In genomic region chr16:81314603-81315270, GRCh38 we compare ENCODE assay signal across 8 cellular contexts. TPM values are rescaled to one million over a fixed set of nuclear protein-coding genes. Genes with fewer than 3 reads are reported as not detected.
DNase-seq lines count a peak whose midpoint lies in the region; ATAC-seq and TF ChIP-seq lines count a peak whose summit lies in the region.

A gene with protein sequence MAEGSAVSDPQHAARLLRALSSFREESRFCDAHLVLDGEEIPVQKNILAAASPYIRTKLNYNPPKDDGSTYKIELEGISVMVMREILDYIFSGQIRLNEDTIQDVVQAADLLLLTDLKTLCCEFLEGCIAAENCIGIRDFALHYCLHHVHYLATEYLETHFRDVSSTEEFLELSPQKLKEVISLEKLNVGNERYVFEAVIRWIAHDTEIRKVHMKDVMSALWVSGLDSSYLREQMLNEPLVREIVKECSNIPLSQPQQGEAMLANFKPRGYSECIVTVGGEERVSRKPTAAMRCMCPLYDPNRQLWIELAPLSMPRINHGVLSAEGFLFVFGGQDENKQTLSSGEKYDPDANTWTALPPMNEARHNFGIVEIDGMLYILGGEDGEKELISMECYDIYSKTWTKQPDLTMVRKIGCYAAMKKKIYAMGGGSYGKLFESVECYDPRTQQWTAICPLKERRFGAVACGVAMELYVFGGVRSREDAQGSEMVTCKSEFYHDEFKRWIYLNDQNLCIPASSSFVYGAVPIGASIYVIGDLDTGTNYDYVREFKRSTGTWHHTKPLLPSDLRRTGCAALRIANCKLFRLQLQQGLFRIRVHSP (plus strand): TSS chr16:81314962. CDS start chr16:81315114, 152 bp downstream.

- H3K79me2 ChIP-seq in PC-3 (ENCODE audit: low read length): peaks cover 68% of the 10 kb centered on the region

- H3K4me1 Mint-ChIP-seq in activated T-cell treated with anti-CD3 and anti-CD28 coated beads, Interleukin-2, amount 50 U/mL, for 24 hours (ENCODE audit: low read depth): peaks cover 70% of the 10 kb centered on the region

- no peaks in the 10 kb centered on the region for H3K9me3 ChIP-seq in PC-3 (ENCODE audit: low read length)

- TF ChIP-seq CTCF in PC-3 (conservative IDR thresholded peaks at IDR 0.05; ENCODE audit: low read depth, low read length) (no peak), epithelial cell of proximal tubule (conservative IDR thresholded peaks at IDR 0.05; ENCODE audit: low read depth, low read length) (no peak)

- H3K9me3 Mint-ChIP-seq in activated T-cell treated with anti-CD3 and anti-CD28 coated beads, Interleukin-2, amount 50 U/mL, for 24 hours: no peaks in the 10 kb centered on the region

- H3K36me3 Mint-ChIP-seq in activated T-cell treated with anti-CD3 and anti-CD28 coated beads, Interleukin-2, amount 50 U/mL, for 24 hours (ENCODE audit: low read depth): peaks cover 6% of the 10 kb centered on the region

- no peaks in the 10 kb centered on the region for H3F3A ChIP-seq in PC-3 (ENCODE audit: low read length, unreplicated experiment)

- H3K4me1 ChIP-seq in PC-3 (ENCODE audit: insufficient read depth, low read length): peaks cover 18% of the 10 kb centered on the region

- H2AFZ ChIP-seq in PC-3 (ENCODE audit: low read length): peak within 1 kb of the TSS; percentile 86

- intact Hi-C loops in PC-3 (cut with micrococcal nuclease): loop anchor here (5.0 kb wide), 1 partner anchor 47 kb away; no protein-coding TSS in a partner anchor

- peaks cover 11% of the 10 kb centered on the region; the same call in 1 of the 2 replicates for H4K20me1 ChIP-seq in PC-3 (ENCODE audit: low read length)

- CTCF ChIA-PET in PC-3 (lab: Charles Lee): no interaction called here

- H3K9ac ChIP-seq in PC-3 (ENCODE audit: low read length): peak within 1 kb of the TSS; percentile 84

- POLR2A ChIA-PET in PC-3 (lab: Charles Lee; ENCODE audit: unreplicated experiment): no interaction called here

- no peaks in the 10 kb centered on the region for H3K27me3 Mint-ChIP-seq in activated T-cell treated with anti-CD3 and anti-CD28 coated beads, Interleukin-2, amount 50 U/mL, for 24 hours

- H3K27ac Mint-ChIP-seq in activated T-cell treated with anti-CD3 and anti-CD28 coated beads, Interleukin-2, amount 50 U/mL, for 24 hours: peak within 1 kb of the TSS; percentile 87

- DNase-seq in DMS53 (lab: John Stamatoyannopoulos, UW) (peak; percentile 97), PC-3 (peak; percentile 92), epithelial cell of proximal tubule (ENCODE audit: low read depth) (peak; percentile 52), mucosa of gallbladder (ENCODE audit: low spot score) (peak; percentile 97)
- peak; percentile 93 for DNase-seq in Jurkat, Clone E6-1 (ENCODE audit: low read depth, low spot score)
- peak; percentile 94 for DNase-seq in activated T-cell treated with anti-CD3 and anti-CD28 coated beads, Interleukin-2, amount 50 U/mL, for 24 hours
- DNase-seq in stimulated activated CD8-positive, alpha-beta memory T cell treated with anti-CD3 and anti-CD28 coated beads, Interleukin-4, amount 100 ng/mL, for 24 hours (ENCODE audit: low read depth): peak; percentile 90

- no peaks in the 10 kb centered on the region for H3K9me2 ChIP-seq in PC-3 (replicated peaks; ENCODE audit: low read length)

- H3K36me3 ChIP-seq in PC-3 (ENCODE audit: low read depth, low read length): no peaks in the 10 kb centered on the region

- no TSS peak for BruUV-seq in PC-3 (replicated peaks; lab: Mats Ljungman, UMichigan)

- H3K4me3 Mint-ChIP-seq in activated T-cell treated with anti-CD3 and anti-CD28 coated beads, Interleukin-2, amount 50 U/mL, for 24 hours: peak within 1 kb of the TSS; percentile 87

- peak; percentile 96 for ATAC-seq in GM21717 (IDR thresholded peaks at IDR 0.05; ENCODE audit: unreplicated experiment)
- peak; percentile 87 for ATAC-seq in PC-3

- H3K4me3 ChIP-seq in Jurkat, Clone E6-1 (ENCODE audit: low read length): peak within 1 kb of the TSS; percentile 77
- H3K4me3 ChIP-seq in PC-3 (ENCODE audit: low read length): peak within 1 kb of the TSS; percentile 95
- H3K4me3 ChIP-seq in epithelial cell of proximal tubule (ENCODE audit: low read depth, low read length): peak within 1 kb of the TSS; percentile 99

- peak within 1 kb of the TSS; percentile 95 for H3K4me2 ChIP-seq in PC-3 (ENCODE audit: low read length)

- no peaks in the 10 kb centered on the region for H3K27me3 ChIP-seq in PC-3 (ENCODE audit: low read length)

- H3K27ac ChIP-seq in PC-3 (ENCODE audit: low read length): no peak within 1 kb of the TSS

RNA-seq across cellular contexts. Expression of the gene that starts here (rescaled TPM):
- 1.2 TPM for polyA plus RNA-seq in Jurkat, Clone E6-1 (2012; ENCODE audit: insufficient read depth, insufficient read length)
- total RNA-seq in PC-3 (2014; rRNA removed) (5.3 and 5.8 TPM in 2 replicates), epithelial cell of proximal tubule (4.3 and 5.6 TPM in 2 replicates), mucosa of gallbladder (11.6 TPM)
